Comparison of ENCODE assay signal across 8 cellular contexts in the genomic region with DNA sequence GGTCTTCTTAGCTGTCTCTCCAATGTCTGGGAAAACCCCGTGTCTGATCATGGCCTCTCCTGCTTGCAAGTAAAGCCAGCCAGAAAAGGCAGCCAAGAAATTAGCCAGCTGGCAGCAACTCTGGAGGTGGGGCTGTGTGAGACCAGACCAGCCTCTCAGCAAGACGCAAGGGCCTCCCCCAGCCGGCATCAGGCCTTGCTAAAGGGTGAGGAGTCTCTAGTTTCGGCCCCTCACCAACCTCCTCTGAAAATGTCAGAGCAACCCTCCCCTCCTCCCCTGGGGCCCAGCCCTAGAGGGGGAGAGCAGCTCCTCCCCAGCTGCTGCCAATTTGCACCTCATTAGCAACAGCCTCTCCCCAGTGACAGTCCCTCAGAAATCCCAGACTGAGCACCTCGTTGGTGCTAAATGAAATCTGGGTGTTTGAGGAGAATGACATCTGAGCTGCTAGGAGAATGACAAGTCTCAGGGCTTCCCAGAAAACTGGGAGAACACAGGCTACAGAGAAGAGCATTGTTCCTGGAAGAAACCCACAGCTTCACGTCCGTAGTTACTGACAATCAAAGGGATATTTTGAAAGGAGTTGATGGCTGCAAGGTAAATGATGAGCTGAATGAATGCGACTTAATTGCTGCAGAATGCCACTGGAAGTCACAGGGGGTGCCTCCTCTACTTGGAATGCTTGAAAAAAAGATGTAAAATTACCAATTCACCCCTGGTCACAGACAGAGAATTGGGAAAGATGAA. TPM values are rescaled to one million over a fixed set of nuclear protein-coding genes. Genes with fewer than 3 reads are reported as not detected.
DNase-seq lines count a peak whose midpoint lies in the region; ATAC-seq and TF ChIP-seq lines count a peak whose summit lies in the region.

No MANE protein-coding gene starts in this region.

- no peaks in the 10 kb centered on the region for H3K36me3 ChIP-seq in sigmoid colon

- intact Hi-C loops in Right ventricle myocardium inferior (cut with DNase I): no loop called here
- intact Hi-C loops in sigmoid colon (cut with DNase I): no loop called here

- DNase-seq in AG09319 (ENCODE audit: extremely low read depth, low read depth) (peak; percentile 36), NCI-H524 treated with DMSO at 0.1 percent for 48 hours (lab: John Stamatoyannopoulos, UW) (peak; percentile 54), Right ventricle myocardium inferior (ENCODE audit: missing footprints) (peak; percentile 72), sigmoid colon (peak; percentile 68), SW480 (ENCODE audit: low spot score) (no peak), epidermal melanocyte (ENCODE audit: insufficient read length, low spot score) (no peak), DMS53 treated with DMSO at 0.1 percent for 48 hours (lab: John Stamatoyannopoulos, UW; ENCODE audit: unreplicated experiment) (no peak)

- 24 to 43% methylated on average over 8 of the region's 8 CpGs for WGBS in sigmoid colon, 2 donors

- no peak for TF ChIP-seq POLR2A in sigmoid colon (IDR thresholded peaks at IDR 0.05)

- peak overlapping the region in 1 of 4 donors; percentile 51 for H3K27ac ChIP-seq in sigmoid colon

- no peak for TF ChIP-seq CTCF in AG09319 (IDR thresholded peaks at IDR 0.05; ENCODE audit: low read depth, low read length)
- no peak for TF ChIP-seq CTCF in sigmoid colon (IDR thresholded peaks at IDR 0.05)

- no peaks in the 10 kb centered on the region for H3K27me3 ChIP-seq in sigmoid colon

- ATAC-seq in GM21737 (IDR thresholded peaks at IDR 0.05; ENCODE audit: unreplicated experiment) (peak; percentile 61), Right ventricle myocardium inferior (peak; percentile 89)

- no peak overlapping the region for H3K4me3 ChIP-seq in sigmoid colon

- TF ChIP-seq EP300 in sigmoid colon (IDR thresholded peaks at IDR 0.05): no peak

- no peaks in the 10 kb centered on the region for H3K9me3 ChIP-seq in sigmoid colon

- peaks cover 0 to 11% (median 8%) of the 10 kb centered on the region in 4 donors for H3K4me1 ChIP-seq in sigmoid colon

RNA-seq across cellular contexts. Expression of a gene that starts 25.9 kb away (rescaled TPM):
- 1.4 TPM for total RNA-seq in Right ventricle myocardium inferior
- 1 to 10 TPM in 3 of 4 donors, under 1 TPM in 1; 0.66 to 7.6 (median 1.8) TPM for total RNA-seq in sigmoid colon
- under 1 TPM in 2 of 3 donors, not detected in 1; 0.17 to 0.60 TPM for polyA plus RNA-seq in sigmoid colon

Comparison
In these comparisons a context has a peak if more than half of its experiments do, and no peak if none do; other contexts are left out.
1. DNase-seq: peak in AG09319 (single experiment), NCI-H524 treated with DMSO at 0.1 percent for 48 hours (single experiment), Right ventricle myocardium inferior (single experiment) and sigmoid colon (single experiment); none in SW480 (single experiment), epidermal melanocyte (single experiment) and DMS53 treated with DMSO at 0.1 percent for 48 hours (single experiment).